37 cellular contexts compared by ENCODE assay signal in the genomic region with DNA sequence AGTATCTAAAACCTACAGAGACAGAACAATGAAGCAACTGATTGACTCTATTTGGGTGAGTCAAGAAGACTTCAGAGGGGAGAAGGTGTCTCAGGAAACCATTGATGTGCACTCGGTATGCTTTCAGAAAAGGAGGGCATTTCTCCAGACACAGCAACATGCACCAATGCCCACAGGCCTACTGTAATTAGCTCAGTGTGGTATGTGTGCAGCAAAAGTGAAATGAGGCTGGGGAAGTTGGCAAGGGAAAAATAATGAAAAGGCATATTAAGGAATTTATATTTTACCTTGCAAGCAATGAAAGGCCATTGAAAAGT.
"Had no signal": no experiment of that assay in that cellular context is flagged by ENCODE, and none has a peak within 500 bp of the region (broad histone marks: within the 10 kb centered on the region; RNA-seq: fewer than 3 reads in every experiment).

No MANE protein-coding gene starts in this region.

- H3K36me3 ChIP-seq: adrenal gland, brain microvascular endothelial cell, breast epithelium, WERI-Rb-1 had no signal

- H3K4me3 ChIP-seq: adrenal gland, body of pancreas, breast epithelium had no signal

- H3K27ac Mint-ChIP-seq: activated CD4-positive, alpha-beta memory T cell treated with anti-CD3 and anti-CD28 coated beads, Interleukin-2, amount 10 ng/mL, durations not matched to agents 7 days and 5 days; activated CD4-positive, alpha-beta T cell treated with anti-CD3 and anti-CD28 coated beads for 36 hours; activated CD4-positive, alpha-beta T cell treated with anti-CD3 and anti-CD28 coated beads, Interleukin-2, amount 10 ng/mL, durations not matched to agents 7 days and 5 days; activated CD8-positive, alpha-beta memory T cell treated with anti-CD3 and anti-CD28 coated beads, Interleukin-2, amount 10 ng/mL, durations not matched to agents 7 days and 5 days; activated CD8-positive, alpha-beta T cell treated with anti-CD3 and anti-CD28 coated beads, Interleukin-2, amount 10 ng/mL, durations not matched to agents 7 days and 5 days; activated naive CD4-positive, alpha-beta T cell treated with anti-CD3 and anti-CD28 coated beads for 36 hours; activated naive CD4-positive, alpha-beta T cell treated with anti-CD3 and anti-CD28 coated beads, Interleukin-2, amount 50 U/mL, for 72 hours; activated naive CD8-positive, alpha-beta T cell treated with anti-CD3 and anti-CD28 coated beads for 36 hours; activated T-cell treated with anti-CD3 and anti-CD28 coated beads, Interleukin-2, amount 50 U/mL, for 24 hours; activated T-cell treated with anti-CD3 and anti-CD28 coated beads, Interleukin-2, amount 50 U/mL, for 72 hours; activated T-helper 1 cell treated with anti-CD3 and anti-CD28 coated beads, Interleukin-12 subunit alpha, Interleukin-12 subunit beta, Interleukin-2, Interleukin-4 antibody, amounts not matched to agents 30 ng/mL and 10 ng/mL and 1 ng/mL, durations not matched to agents 14 hours and 24 hours and 36 hours; activated T-helper 17 cell treated with anti-CD3 and anti-CD28 coated beads, Interleukin-2, amount 50 U/mL, for 72 hours; T-helper 1 cell treated with Interleukin-12 subunit alpha and Interleukin-12 subunit beta and Interleukin-4 antibody, amounts not matched to agents 30 μg/mL and 1 μg/mL, for 36 hours; T-helper 2 cell treated with Interferon-gamma antibody and Interleukin-4, amounts not matched to agents 5 μg/mL and 100 μg/mL, for 36 hours; WTC11 had no signal

- H3K27ac ChIP-seq: adrenal gland, body of pancreas, brain microvascular endothelial cell, breast epithelium, WERI-Rb-1 had no signal

- ATAC-seq: activated CD4-positive, CD25-positive, alpha-beta regulatory T cell treated with anti-CD3 and anti-CD28 coated beads, Interleukin-2, amount 50 U/mL, for 24 hours; activated CD8-positive, alpha-beta memory T cell treated with anti-CD3 and anti-CD28 coated beads, Interleukin-2, amount 10 ng/mL, durations not matched to agents 7 days and 5 days; activated CD8-positive, alpha-beta T cell treated with anti-CD3 and anti-CD28 coated beads, Interleukin-2, amount 10 ng/mL, durations not matched to agents 7 days and 5 days; activated T-helper 17 cell treated with anti-CD3 and anti-CD28 coated beads, Interleukin-2, amount 50 U/mL, for 72 hours; body of pancreas; WTC11 had no signal

- DNase-seq: activated CD4-positive, alpha-beta memory T cell treated with anti-CD3 and anti-CD28 coated beads, Interleukin-2, amount 10 ng/mL, durations not matched to agents 7 days and 5 days; activated CD4-positive, alpha-beta T cell treated with anti-CD3 and anti-CD28 coated beads for 1 hour; activated CD4-positive, alpha-beta T cell treated with anti-CD3 and anti-CD28 coated beads for 36 hours; activated CD4-positive, alpha-beta T cell treated with anti-CD3 and anti-CD28 coated beads for 48 hours; activated CD4-positive, alpha-beta T cell treated with anti-CD3 and anti-CD28 coated beads, Interleukin-2, amount 10 ng/mL, durations not matched to agents 7 days and 5 days; activated CD4-positive, alpha-beta T cell treated with anti-CD3 and anti-CD28 coated beads, Interleukin-2, amount 50 U/mL, for 48 hours; activated CD4-positive, CD25-positive, alpha-beta regulatory T cell; activated CD8-positive, alpha-beta memory T cell treated with anti-CD3 and anti-CD28 coated beads for 24 hours; activated CD8-positive, alpha-beta memory T cell treated with anti-CD3 and anti-CD28 coated beads, Interleukin-2, amount 10 ng/mL, durations not matched to agents 7 days and 5 days; activated CD8-positive, alpha-beta memory T cell treated with anti-CD3 and anti-CD28 coated beads, Interleukin-2, amount 50 U/mL, for 48 hours; activated CD8-positive, alpha-beta T cell treated with anti-CD3 and anti-CD28 coated beads, Interleukin-2, amount 10 ng/mL, durations not matched to agents 7 days and 5 days; activated effector memory CD4-positive, alpha-beta T cell treated with anti-CD3 and anti-CD28 coated beads, Interleukin-2, amount 50 U/mL, for 16 hours; activated gamma-delta T cell treated with Interleukin-2 at 50 U/mL for 16 hours; activated naive CD4-positive, alpha-beta T cell; activated naive CD4-positive, alpha-beta T cell treated with anti-CD3 and anti-CD28 coated beads for 36 hours; activated naive CD8-positive, alpha-beta T cell treated with anti-CD3 and anti-CD28 coated beads for 36 hours; activated T-cell treated with anti-CD3 and anti-CD28 coated beads, Interleukin-2, amount 50 U/mL, for 24 hours; activated T-cell treated with anti-CD3 and anti-CD28 coated beads, Interleukin-2, amount 50 U/mL, for 72 hours; adrenal gland; amniotic stem cell; aorta; body of pancreas; brain microvascular endothelial cell; central memory CD4-positive, alpha-beta T cell; SW 1271; T-helper 1 cell; T-helper 2 cell; T-helper 9 cell; WERI-Rb-1 had no signal

- H3K9me3 ChIP-seq: adrenal gland, body of pancreas, breast epithelium had no signal

- H3K36me3 Mint-ChIP-seq: activated naive CD4-positive, alpha-beta T cell treated with anti-CD3 and anti-CD28 coated beads, Interleukin-2, amount 50 U/mL, for 72 hours; activated naive CD8-positive, alpha-beta T cell treated with anti-CD3 and anti-CD28 coated beads for 36 hours; WTC11 had no signal

- H3K4me1 Mint-ChIP-seq: activated T-helper 17 cell treated with anti-CD3 and anti-CD28 coated beads, Interleukin-2, amount 50 U/mL, for 72 hours; WTC11 had no signal

- H3K27me3 Mint-ChIP-seq: activated CD4-positive, alpha-beta T cell treated with anti-CD3 and anti-CD28 coated beads for 36 hours; activated T-cell treated with anti-CD3 and anti-CD28 coated beads, Interleukin-2, amount 50 U/mL, for 24 hours had no signal

- H3K27me3 ChIP-seq: adrenal gland, body of pancreas, brain microvascular endothelial cell, breast epithelium had no signal

- H3K4me3 Mint-ChIP-seq: activated CD4-positive, alpha-beta memory T cell treated with anti-CD3 and anti-CD28 coated beads, Interleukin-2, amount 10 ng/mL, durations not matched to agents 7 days and 5 days; activated CD4-positive, alpha-beta T cell treated with anti-CD3 and anti-CD28 coated beads for 36 hours; activated CD4-positive, alpha-beta T cell treated with anti-CD3 and anti-CD28 coated beads, Interleukin-2, amount 10 ng/mL, durations not matched to agents 7 days and 5 days; activated CD8-positive, alpha-beta memory T cell treated with anti-CD3 and anti-CD28 coated beads, Interleukin-2, amount 10 ng/mL, durations not matched to agents 7 days and 5 days; activated CD8-positive, alpha-beta T cell treated with anti-CD3 and anti-CD28 coated beads, Interleukin-2, amount 10 ng/mL, durations not matched to agents 7 days and 5 days; activated naive CD4-positive, alpha-beta T cell treated with anti-CD3 and anti-CD28 coated beads for 36 hours; activated naive CD8-positive, alpha-beta T cell treated with anti-CD3 and anti-CD28 coated beads for 36 hours; activated T-cell treated with anti-CD3 and anti-CD28 coated beads, Interleukin-2, amount 50 U/mL, for 24 hours; activated T-cell treated with anti-CD3 and anti-CD28 coated beads, Interleukin-2, amount 50 U/mL, for 72 hours; activated T-helper 1 cell treated with anti-CD3 and anti-CD28 coated beads, Interleukin-12 subunit alpha, Interleukin-12 subunit beta, Interleukin-2, Interleukin-4 antibody, amounts not matched to agents 30 ng/mL and 10 ng/mL and 1 ng/mL, durations not matched to agents 14 hours and 24 hours and 36 hours; activated T-helper 17 cell treated with anti-CD3 and anti-CD28 coated beads, Interleukin-2, amount 50 U/mL, for 72 hours; T-helper 1 cell treated with Interleukin-12 subunit alpha and Interleukin-12 subunit beta and Interleukin-4 antibody, amounts not matched to agents 30 μg/mL and 1 μg/mL, for 36 hours; T-helper 2 cell treated with Interferon-gamma antibody and Interleukin-4, amounts not matched to agents 5 μg/mL and 100 μg/mL, for 36 hours; WTC11 had no signal

- H3K9me3 Mint-ChIP-seq: activated CD4-positive, alpha-beta memory T cell treated with anti-CD3 and anti-CD28 coated beads, Interleukin-2, amount 10 ng/mL, durations not matched to agents 7 days and 5 days; activated CD4-positive, alpha-beta T cell treated with anti-CD3 and anti-CD28 coated beads, Interleukin-2, amount 10 ng/mL, durations not matched to agents 7 days and 5 days; activated naive CD4-positive, alpha-beta T cell treated with anti-CD3 and anti-CD28 coated beads for 36 hours; activated T-cell treated with anti-CD3 and anti-CD28 coated beads, Interleukin-2, amount 50 U/mL, for 24 hours; activated T-cell treated with anti-CD3 and anti-CD28 coated beads, Interleukin-2, amount 50 U/mL, for 72 hours; activated T-helper 1 cell treated with anti-CD3 and anti-CD28 coated beads, Interleukin-12 subunit alpha, Interleukin-12 subunit beta, Interleukin-2, Interleukin-4 antibody, amounts not matched to agents 30 ng/mL and 10 ng/mL and 1 ng/mL, durations not matched to agents 14 hours and 24 hours and 36 hours; activated T-helper 17 cell treated with anti-CD3 and anti-CD28 coated beads, Interleukin-2, amount 50 U/mL, for 72 hours; T-helper 1 cell treated with Interleukin-12 subunit alpha and Interleukin-12 subunit beta and Interleukin-4 antibody, amounts not matched to agents 30 μg/mL and 1 μg/mL, for 36 hours; T-helper 2 cell treated with Interferon-gamma antibody and Interleukin-4, amounts not matched to agents 5 μg/mL and 100 μg/mL, for 36 hours; WTC11 had no signal

- H3K4me1 ChIP-seq: adrenal gland, body of pancreas, breast epithelium had no signal
